Comparison of ENCODE assay signal across 8 cellular contexts in the genomic region with DNA sequence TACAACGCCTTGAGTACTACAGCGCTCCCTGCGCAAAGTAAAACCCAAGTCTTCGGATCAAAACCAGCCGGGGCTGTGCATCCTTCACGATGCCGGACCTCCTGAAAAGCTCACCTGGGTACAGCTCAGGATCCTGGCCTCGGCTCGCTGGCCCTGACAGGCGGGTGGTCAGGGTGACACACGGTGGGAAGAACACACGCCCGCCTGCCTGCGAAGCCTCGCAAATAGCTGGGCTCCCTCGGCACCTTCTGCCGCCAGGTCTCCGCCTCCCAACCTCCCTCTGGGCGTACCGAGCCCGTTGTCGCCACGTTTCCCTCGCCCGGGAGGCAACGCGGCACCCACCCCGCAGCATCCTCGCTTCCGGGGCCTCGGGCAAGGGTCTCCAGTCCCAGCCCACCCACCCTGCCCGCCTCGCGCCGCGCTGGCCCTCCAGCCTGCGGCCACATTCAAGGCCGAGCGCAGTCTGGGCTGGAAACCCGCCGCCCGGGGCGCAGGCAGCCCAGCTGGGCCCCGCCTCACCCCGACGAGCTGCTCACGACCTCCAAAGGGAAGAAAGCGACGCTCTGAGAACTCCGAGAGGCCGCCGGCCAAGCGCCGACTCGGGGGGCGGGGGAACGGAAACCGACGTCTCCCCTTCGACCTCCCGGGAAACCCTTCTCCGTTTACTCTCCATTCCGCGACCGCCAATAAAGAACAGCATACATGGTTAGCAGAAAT. TPM values are rescaled to one million over a fixed set of nuclear protein-coding genes. Genes with fewer than 3 reads are reported as not detected.
DNase-seq lines count a peak whose midpoint lies in the region; ATAC-seq lines count a peak whose summit lies in the region.

No MANE protein-coding gene starts in this region.

- no peaks in the 10 kb centered on the region for H3K36me3 ChIP-seq in esophagus (ENCODE audit: control insufficient read depth in 2 of 2, insufficient read depth in 2 of 2, low read length in 1 of 2)
- H3K36me3 ChIP-seq in mucosa of stomach (ENCODE audit: control insufficient read depth, insufficient read depth, low read length), result no peaks in the 10 kb centered on the region

- peak overlapping the region; percentile 71 to 80 for H3K4me3 ChIP-seq in esophagus (ENCODE audit: low read depth in 1 of 2, low read length in 2 of 2)
- H3K4me3 ChIP-seq in mucosa of stomach (ENCODE audit: low read length), result peak overlapping the region; percentile 83

- peak; percentile 66 for DNase-seq in NCI-H82 (lab: John Stamatoyannopoulos, UW)
- no peak for DNase-seq in NCI-H82 treated with DMSO at 0.1 percent for 48 hours (lab: John Stamatoyannopoulos, UW; ENCODE audit: unreplicated experiment)
- DNase-seq in OCI-M1 (lab: John Stamatoyannopoulos, UW), result peak; percentile 87
- DNase-seq in activated T-cell treated with anti-CD3 and anti-CD28 coated beads, Interleukin-2, amount 50 U/mL, for 24 hours, result peak; percentile 78
- peak; percentile 39 to 47 for DNase-seq in stimulated activated CD8-positive, alpha-beta memory T cell treated with anti-CD3 and anti-CD28 coated beads, Interleukin-7, amount 100 ng/mL, for 1 hour (ENCODE audit: low read depth in 2 of 2)

- H3K4me1 ChIP-seq in esophagus (ENCODE audit: control insufficient read depth in 2 of 2, insufficient read depth in 2 of 2, low read length in 1 of 2) (no peaks in the 10 kb centered on the region), mucosa of stomach (ENCODE audit: control insufficient read depth, insufficient read depth, low read length) (no peaks in the 10 kb centered on the region)

- no peaks in the 10 kb centered on the region for H3K9me3 Mint-ChIP-seq in activated T-cell treated with anti-CD3 and anti-CD28 coated beads, Interleukin-2, amount 50 U/mL, for 24 hours

- H3K9me3 ChIP-seq in esophagus (ENCODE audit: control insufficient read depth in 2 of 2, insufficient read depth in 1 of 2, low read depth in 1 of 2, low read length in 1 of 2), result no peaks in the 10 kb centered on the region
- H3K9me3 ChIP-seq in mucosa of stomach (ENCODE audit: control insufficient read depth, low read length), result no peaks in the 10 kb centered on the region

- H3K4me3 Mint-ChIP-seq in activated T-cell treated with anti-CD3 and anti-CD28 coated beads, Interleukin-2, amount 50 U/mL, for 24 hours, result peak overlapping the region; percentile 97

- H3K9ac ChIP-seq in mucosa of stomach (ENCODE audit: low read length), result peak overlapping the region; percentile 79

- peak; percentile 20 for ATAC-seq in HG03095 (IDR thresholded peaks at IDR 0.05; ENCODE audit: unreplicated experiment)

- peaks cover 51% of the 10 kb centered on the region for H3K4me1 Mint-ChIP-seq in activated T-cell treated with anti-CD3 and anti-CD28 coated beads, Interleukin-2, amount 50 U/mL, for 24 hours (ENCODE audit: low read depth)

- 0 to 1% methylated on average over 61 to 65 of the region's 65 CpGs for whole genome bisulfite sequencing in esophagus, 2 donors

- no peaks in the 10 kb centered on the region for H3K27me3 Mint-ChIP-seq in activated T-cell treated with anti-CD3 and anti-CD28 coated beads, Interleukin-2, amount 50 U/mL, for 24 hours

- H3K27me3 ChIP-seq in esophagus (ENCODE audit: control insufficient read depth in 1 of 2, insufficient read depth in 2 of 2, low read length in 2 of 2), result no peaks in the 10 kb centered on the region
- no peaks in the 10 kb centered on the region for H3K27me3 ChIP-seq in mucosa of stomach (ENCODE audit: control insufficient read depth, insufficient read depth, low read length)

- peak overlapping the region; percentile 96 to 99 for H3K27ac ChIP-seq in esophagus (ENCODE audit: low read depth in 2 of 2, low read length in 1 of 2)

- peaks cover 35% of the 10 kb centered on the region for H3K36me3 Mint-ChIP-seq in activated T-cell treated with anti-CD3 and anti-CD28 coated beads, Interleukin-2, amount 50 U/mL, for 24 hours (ENCODE audit: low read depth)

- peak overlapping the region; percentile 100 for H3K27ac Mint-ChIP-seq in activated T-cell treated with anti-CD3 and anti-CD28 coated beads, Interleukin-2, amount 50 U/mL, for 24 hours

RNA-seq across cellular contexts. Expression of a gene that starts 0.5 kb away (rescaled TPM):
- polyA plus RNA-seq in esophagus, result 1 to 10 TPM; 5.5 to 5.7 TPM
